Comparison of ENCODE assay signal across 18 cellular contexts in genomic region chr3:86782271-86782670, GRCh38.
"Had no signal": no experiment of that assay in that cellular context is flagged by ENCODE, and none has a peak within 500 bp of the region (broad histone marks: within the 10 kb centered on the region; RNA-seq: fewer than 3 reads in every experiment).

No MANE protein-coding gene starts in this region.

- H3K27ac ChIP-seq: brain microvascular endothelial cell, foreskin keratinocyte, ovary, right lobe of liver, spleen, upper lobe of left lung had no signal

- H3K4me1 ChIP-seq: foreskin keratinocyte, right lobe of liver, spleen, upper lobe of left lung had no signal

- H3K27me3 Mint-ChIP-seq: activated naive CD8-positive, alpha-beta T cell treated with anti-CD3 and anti-CD28 coated beads for 36 hours; stimulated activated naive CD8-positive, alpha-beta T cell treated with anti-CD3 and anti-CD28 coated beads, Interleukin-15, amount 100 ng/mL, for 72 hours had no signal

- H3K9me3 Mint-ChIP-seq: activated naive CD8-positive, alpha-beta T cell treated with anti-CD3 and anti-CD28 coated beads for 36 hours; endodermal cell; mesothelial cell of epicardium; neural crest cell; stimulated activated naive CD8-positive, alpha-beta T cell treated with anti-CD3 and anti-CD28 coated beads, Interleukin-15, amount 100 ng/mL, for 72 hours had no signal

- H3K4me1 Mint-ChIP-seq: activated naive CD8-positive, alpha-beta T cell treated with anti-CD3 and anti-CD28 coated beads for 36 hours; endodermal cell; stimulated activated naive CD8-positive, alpha-beta T cell treated with anti-CD3 and anti-CD28 coated beads, Interleukin-15, amount 100 ng/mL, for 72 hours had no signal

- H3K36me3 ChIP-seq: brain microvascular endothelial cell, ovary, right lobe of liver, spleen, upper lobe of left lung had no signal

- H3K4me3 Mint-ChIP-seq: activated naive CD8-positive, alpha-beta T cell treated with anti-CD3 and anti-CD28 coated beads for 36 hours; endodermal cell; mesothelial cell of epicardium; neural crest cell; stimulated activated naive CD8-positive, alpha-beta T cell treated with anti-CD3 and anti-CD28 coated beads, Interleukin-15, amount 100 ng/mL, for 72 hours had no signal

- H3K9me3 ChIP-seq: ovary, right lobe of liver, spleen, upper lobe of left lung had no signal

- DNase-seq: activated CD4-positive, alpha-beta T cell treated with anti-CD3 and anti-CD28 coated beads, Interleukin-2, amount 50 U/mL, for 1 hour; activated CD8-positive, alpha-beta memory T cell treated with anti-CD3 and anti-CD28 coated beads for 24 hours; activated naive CD8-positive, alpha-beta T cell treated with anti-CD3 and anti-CD28 coated beads for 36 hours; brain microvascular endothelial cell; endodermal cell; foreskin keratinocyte; glutamatergic neuron; hypothalamus; kidney glomerular epithelial cell; ovary; right lobe of liver; spleen; stimulated activated naive CD8-positive, alpha-beta T cell treated with anti-CD3 and anti-CD28 coated beads, Interleukin-15, amount 100 ng/mL, for 72 hours; T-helper 9 cell; upper lobe of left lung had no signal

- H3K27ac Mint-ChIP-seq: activated naive CD8-positive, alpha-beta T cell treated with anti-CD3 and anti-CD28 coated beads for 36 hours; endodermal cell; mesothelial cell of epicardium; stimulated activated naive CD8-positive, alpha-beta T cell treated with anti-CD3 and anti-CD28 coated beads, Interleukin-15, amount 100 ng/mL, for 72 hours had no signal

- H3K36me3 Mint-ChIP-seq: activated naive CD8-positive, alpha-beta T cell treated with anti-CD3 and anti-CD28 coated beads for 36 hours; mesothelial cell of epicardium had no signal

- ATAC-seq: activated CD4-positive, CD25-positive, alpha-beta regulatory T cell treated with anti-CD3 and anti-CD28 coated beads, Interleukin-2, amount 50 U/mL, for 24 hours; foreskin keratinocyte; right lobe of liver; stimulated activated naive CD8-positive, alpha-beta T cell treated with anti-CD3 and anti-CD28 coated beads, Interleukin-15, amount 100 ng/mL, for 72 hours had no signal

- H3K27me3 ChIP-seq: brain microvascular endothelial cell, foreskin keratinocyte, ovary, right lobe of liver, spleen, upper lobe of left lung had no signal

- H3K4me3 ChIP-seq: ovary, right lobe of liver, spleen, upper lobe of left lung had no signal
